In the genomic region with DNA sequence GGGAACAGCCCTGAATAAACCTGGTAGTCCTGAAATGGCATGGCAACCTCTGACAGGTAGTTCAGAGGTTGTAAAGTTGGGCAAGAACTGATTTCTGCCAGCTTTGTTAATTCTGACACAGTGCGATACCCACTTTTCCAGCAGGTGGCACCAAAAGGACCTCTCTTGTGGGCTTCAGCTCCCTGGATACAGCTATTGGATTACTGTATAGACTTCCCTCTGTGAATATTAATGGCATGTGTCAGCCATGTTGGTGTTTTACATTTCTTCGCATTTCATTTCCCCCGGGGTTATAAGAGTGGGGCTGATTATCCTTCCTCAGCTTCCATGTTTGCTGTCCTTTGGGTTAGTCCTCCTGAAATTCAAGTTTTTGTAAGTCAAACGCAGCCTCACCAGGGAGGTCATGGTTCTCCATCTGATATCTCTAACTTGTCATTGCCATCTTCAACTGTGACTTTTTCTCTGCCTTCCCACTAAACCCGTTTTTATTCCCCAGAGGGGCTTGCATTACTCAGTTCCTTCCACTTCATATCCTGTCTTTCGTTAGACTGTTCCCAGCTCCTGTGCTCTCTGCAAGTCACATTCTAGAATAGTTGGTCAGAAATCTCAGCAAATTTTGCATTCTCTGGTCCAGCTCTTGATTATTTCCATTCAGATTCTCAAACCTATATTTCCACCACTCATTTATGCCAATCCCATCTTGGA, we compare ENCODE assay signal across 8 cellular contexts.
DNase-seq lines count a peak whose midpoint lies in the region; ATAC-seq and TF ChIP-seq lines count a peak whose summit lies in the region.

No MANE protein-coding gene starts in this region.

- BruUV-seq in PC-9 (replicated peaks; lab: Mats Ljungman, UMichigan): no TSS peak

- no peaks in the 10 kb centered on the region for H3K4me1 Mint-ChIP-seq in activated CD8-positive, alpha-beta memory T cell treated with anti-CD3 and anti-CD28 coated beads, Interleukin-2, amount 10 ng/mL, durations not matched to agents 7 days and 5 days
- H3K4me1 Mint-ChIP-seq in stimulated activated naive B cell treated with anti-CD40 and anti-IgM and Interleukin-4, amounts not matched to agents 10 μg/mL and 1 μg/mL and 100 μg/mL, for 72 hours: peaks cover 0 to 3% of the 10 kb centered on the region in 2 donors

- H2AFZ ChIP-seq in PC-9: no peak overlapping the region

- TF ChIP-seq CTCF in PC-9 (conservative IDR thresholded peaks at IDR 0.05) (peak; percentile 81), cardiac fibroblast (IDR thresholded peaks at IDR 0.05; ENCODE audit: low read depth, low read length) (peak; percentile 79)

- H3K9me2 ChIP-seq in PC-9 (ENCODE audit: insufficient read depth): no peaks in the 10 kb centered on the region

- no peak overlapping the region for H3K4me3 Mint-ChIP-seq in activated CD8-positive, alpha-beta memory T cell treated with anti-CD3 and anti-CD28 coated beads, Interleukin-2, amount 10 ng/mL, durations not matched to agents 7 days and 5 days
- H3K4me3 Mint-ChIP-seq in stimulated activated naive B cell treated with anti-CD40 and anti-IgM and Interleukin-4, amounts not matched to agents 10 μg/mL and 1 μg/mL and 100 μg/mL, for 72 hours: no peak overlapping the region

- H3K9me3 Mint-ChIP-seq in activated CD8-positive, alpha-beta memory T cell treated with anti-CD3 and anti-CD28 coated beads, Interleukin-2, amount 10 ng/mL, durations not matched to agents 7 days and 5 days (ENCODE audit: low read depth): no peaks in the 10 kb centered on the region
- peaks cover 0 to 1% of the 10 kb centered on the region in 2 donors for H3K9me3 Mint-ChIP-seq in stimulated activated naive B cell treated with anti-CD40 and anti-IgM and Interleukin-4, amounts not matched to agents 10 μg/mL and 1 μg/mL and 100 μg/mL, for 72 hours

- no peak overlapping the region for H3K27ac ChIP-seq in PC-9

- H3K36me3 Mint-ChIP-seq in activated CD8-positive, alpha-beta memory T cell treated with anti-CD3 and anti-CD28 coated beads, Interleukin-2, amount 10 ng/mL, durations not matched to agents 7 days and 5 days: no peaks in the 10 kb centered on the region
- H3K36me3 Mint-ChIP-seq in stimulated activated naive B cell treated with anti-CD40 and anti-IgM and Interleukin-4, amounts not matched to agents 10 μg/mL and 1 μg/mL and 100 μg/mL, for 72 hours: no peaks in the 10 kb centered on the region

- H3K4me3 ChIP-seq in PC-9 (no peak overlapping the region), cardiac fibroblast (replicated peaks in 1 of 2; ENCODE audit: low read depth in 2 of 2, low read length in 2 of 2) (no peak overlapping the region)

- no peaks in the 10 kb centered on the region for H3K36me3 ChIP-seq in PC-9 (ENCODE audit: low read depth)

- no peaks in the 10 kb centered on the region for H4K20me1 ChIP-seq in PC-9 (ENCODE audit: insufficient read depth)

- H3K4me2 ChIP-seq in PC-9: no peak overlapping the region

- intact Hi-C loops in PC-9 (cut with micrococcal nuclease; ENCODE audit: unreplicated experiment): loop anchor here (1.0 to 5.0 kb wide), 3 partner anchors 389 to 1146 kb away; no protein-coding TSS in a partner anchor

- no peak overlapping the region for H3K27ac Mint-ChIP-seq in activated CD8-positive, alpha-beta memory T cell treated with anti-CD3 and anti-CD28 coated beads, Interleukin-2, amount 10 ng/mL, durations not matched to agents 7 days and 5 days
- no peak overlapping the region for H3K27ac Mint-ChIP-seq in stimulated activated naive B cell treated with anti-CD40 and anti-IgM and Interleukin-4, amounts not matched to agents 10 μg/mL and 1 μg/mL and 100 μg/mL, for 72 hours

- H3K9me3 ChIP-seq in PC-9 (ENCODE audit: insufficient read depth, low read depth): no peaks in the 10 kb centered on the region

- peaks cover 6% of the 10 kb centered on the region; the same call in 1 of the 2 replicates for H3F3A ChIP-seq in PC-9 (ENCODE audit: insufficient read depth, low read depth)

- no peaks in the 10 kb centered on the region for H3K79me2 ChIP-seq in PC-9 (ENCODE audit: low read depth)

- peaks cover 43% of the 10 kb centered on the region for H3K27me3 Mint-ChIP-seq in activated CD8-positive, alpha-beta memory T cell treated with anti-CD3 and anti-CD28 coated beads, Interleukin-2, amount 10 ng/mL, durations not matched to agents 7 days and 5 days
- peaks cover 32 to 45% of the 10 kb centered on the region in 2 donors for H3K27me3 Mint-ChIP-seq in stimulated activated naive B cell treated with anti-CD40 and anti-IgM and Interleukin-4, amounts not matched to agents 10 μg/mL and 1 μg/mL and 100 μg/mL, for 72 hours

- H3K27me3 ChIP-seq in PC-9 (ENCODE audit: insufficient read depth, low read depth): peaks cover 10% of the 10 kb centered on the region; the same call in 1 of the 2 replicates

- POLR2A ChIA-PET in PC-9 (lab: Charles Lee; ENCODE audit: unreplicated experiment): interaction anchor here (0.5 to 0.7 kb wide), 4 partner anchors 433 to 1004 kb away, joined by 3 to 7 read pairs (median 3); no protein-coding TSS in a partner anchor

- CTCF ChIA-PET in activated CD8-positive, alpha-beta memory T cell treated with anti-CD3 and anti-CD28 coated beads, Interleukin-2, amount 10 ng/mL, durations not matched to agents 7 days and 5 days (lab: Charles Lee): interaction anchor here (0.8 to 6.0 kb wide), 18 partner anchors 9 to 665 kb away, joined by 3 to 41 read pairs (median 4); no protein-coding TSS in a partner anchor
- CTCF ChIA-PET in PC-9 (lab: Charles Lee): interaction anchor here (0.6 to 2.6 kb wide), 14 partner anchors 21 to 503 kb away, joined by 3 to 87 read pairs (median 4); no protein-coding TSS in a partner anchor

- ATAC-seq in activated CD8-positive, alpha-beta memory T cell treated with anti-CD3 and anti-CD28 coated beads, Interleukin-2, amount 10 ng/mL, durations not matched to agents 7 days and 5 days: no peak
- peak; percentile 48 for ATAC-seq in stimulated activated naive B cell treated with anti-CD40 and anti-IgM and Interleukin-4, amounts not matched to agents 10 μg/mL and 1 μg/mL and 100 μg/mL, for 72 hours (replicated peaks)
- ATAC-seq in HG02938 (IDR thresholded peaks at IDR 0.05; ENCODE audit: unreplicated experiment): no peak

- no peaks in the 10 kb centered on the region for H3K4me1 ChIP-seq in PC-9 (replicated peaks; ENCODE audit: insufficient read depth)

- peak; percentile 51 for DNase-seq in activated CD8-positive, alpha-beta memory T cell treated with anti-CD3 and anti-CD28 coated beads, Interleukin-2, amount 10 ng/mL, durations not matched to agents 7 days and 5 days
- DNase-seq in activated CD8-positive, alpha-beta memory T cell treated with anti-CD3 and anti-CD28 coated beads, Interleukin-2, amount 50 U/mL, for 48 hours: no peak
- DNase-seq in HuH-7.5 (ENCODE audit: low spot score) (peak; percentile 65), PC-9 (peak; percentile 40 to 74), cardiac fibroblast (ENCODE audit: low read depth in 2 of 2) (peak; percentile 75 to 88), left kidney (ENCODE audit: low read depth, low spot score) (peak; percentile 84)
- DNase-seq in stimulated activated naive B cell treated with anti-CD40 and anti-IgM and Interleukin-4, amounts not matched to agents 10 μg/mL and 1 μg/mL and 100 μg/mL, for 72 hours: no peak

Comparison
In these comparisons a context has a peak if more than half of its experiments do, and no peak if none do; other contexts are left out.
1. DNase-seq: peak in activated CD8-positive, alpha-beta memory T cell treated with anti-CD3 and anti-CD28 coated beads, Interleukin-2, amount 10 ng/mL, durations not matched to agents 7 days and 5 days (single experiment), HuH-7.5 (single experiment), PC-9 (2 of 2), cardiac fibroblast (2 of 2) and left kidney (single experiment); none in activated CD8-positive, alpha-beta memory T cell treated with anti-CD3 and anti-CD28 coated beads, Interleukin-2, amount 50 U/mL, for 48 hours (single experiment) and stimulated activated naive B cell treated with anti-CD40 and anti-IgM and Interleukin-4, amounts not matched to agents 10 μg/mL and 1 μg/mL and 100 μg/mL, for 72 hours (single experiment).
2. ATAC-seq: peak in stimulated activated naive B cell treated with anti-CD40 and anti-IgM and Interleukin-4, amounts not matched to agents 10 μg/mL and 1 μg/mL and 100 μg/mL, for 72 hours (2 of 2); none in activated CD8-positive, alpha-beta memory T cell treated with anti-CD3 and anti-CD28 coated beads, Interleukin-2, amount 10 ng/mL, durations not matched to agents 7 days and 5 days (single experiment) and HG02938 (single experiment).